ENCODE assay signal across 20 cellular contexts in the genomic region with DNA sequence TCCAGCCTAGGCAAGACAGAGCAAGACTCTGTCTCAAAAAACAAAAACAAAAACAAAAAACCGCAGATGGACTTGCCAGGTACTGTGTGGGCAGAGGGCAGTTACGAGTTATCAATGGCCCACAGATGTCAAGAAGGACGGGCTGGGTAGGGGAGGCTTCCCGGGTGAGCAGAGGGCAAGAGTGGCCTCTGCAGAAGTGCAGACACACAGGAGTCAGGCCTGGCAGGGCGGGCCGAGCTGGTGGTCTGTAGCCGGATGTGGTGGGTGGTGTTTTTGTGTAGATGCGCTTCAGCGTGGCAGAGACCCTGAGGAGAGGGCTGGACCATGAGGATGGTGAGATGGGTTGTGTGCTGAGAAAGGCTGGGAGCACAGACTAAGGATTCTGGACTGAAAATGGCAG.
"Had no signal": no experiment of that assay in that cellular context is flagged by ENCODE, and none has a peak within 500 bp of the region (broad histone marks: within the 10 kb centered on the region; RNA-seq: fewer than 3 reads in every experiment).

No MANE protein-coding gene starts in this region.

- ATAC-seq: Panc1, PC-3 had no signal

- DNase-seq: KBM-7, MV-4-11, NCI-H1092, NCI-H1105 treated with DMSO at 0.1 percent for 48 hours, NCI-H1417 treated with DMSO at 0.1 percent for 48 hours, NCI-H146, NCI-H1694 treated with DMSO at 0.1 percent for 48 hours, NCI-H1930, NCI-H2081, NCI-H2107, NCI-H2227 treated with DMSO at 0.1 percent for 48 hours, NCI-H446, NCI-H510A, NCI-H524 treated with DMSO at 0.1 percent for 48 hours, NCI-H69, NCI-H774, PC-3, SHP77, SK-N-SH had no signal
